In genomic region chr17:77963441-77963840, GRCh38 we compare ENCODE assay signal across 8 cellular contexts. TPM values are rescaled to one million over a fixed set of nuclear protein-coding genes. Genes with fewer than 3 reads are reported as not detected.
DNase-seq lines count a peak whose midpoint lies in the region; ATAC-seq and TF ChIP-seq lines count a peak whose summit lies in the region.

No MANE protein-coding gene starts in this region.

- H3K4me1 ChIP-seq in neuronal stem cell (ENCODE audit: control insufficient read depth in 2 of 2, insufficient read depth in 1 of 2, low read depth in 1 of 2, low read length in 2 of 2), result peaks cover 21 to 23% of the 10 kb centered on the region in 2 donors

- no peak overlapping the region for H4K91ac ChIP-seq in neuronal stem cell (ENCODE audit: low read depth, low read length, poor library complexity)

- peak overlapping the region; percentile 24; the same call in 1 of the 2 replicates for H3K4me3 ChIP-seq in Jurkat, Clone E6-1 (ENCODE audit: low read length)
- no peak overlapping the region for H3K4me3 ChIP-seq in neuronal stem cell (ENCODE audit: low read length in 2 of 2)

- H2BK5ac ChIP-seq in neuronal stem cell (ENCODE audit: low read length), result no peak overlapping the region

- no peak overlapping the region for H2AK5ac ChIP-seq in neuronal stem cell (ENCODE audit: low read depth, low read length)

- peaks cover 7% of the 10 kb centered on the region for H3K79me1 ChIP-seq in neuronal stem cell (ENCODE audit: low read depth, low read length)

- H3K27me3 ChIP-seq in neuronal stem cell (ENCODE audit: control insufficient read depth in 3 of 3, insufficient read depth in 3 of 3, low read depth in 1 of 3, low read length in 3 of 3), result no peaks in the 10 kb centered on the region

- no peak overlapping the region for H2AFZ ChIP-seq in neuronal stem cell (ENCODE audit: low read length)

- H2BK15ac ChIP-seq in neuronal stem cell (ENCODE audit: low read length), result no peak overlapping the region

- no peak overlapping the region for H3K23ac ChIP-seq in neuronal stem cell (ENCODE audit: low read depth, low read length, poor library complexity)

- DNase-seq in AG09319 (ENCODE audit: extremely low read depth, low read depth), result peak; percentile 48
- DNase-seq in Jurkat, Clone E6-1 (ENCODE audit: low read depth, low spot score), result peak; percentile 98
- DNase-seq in T-helper 2 cell, result peak in 3 of 5 experiments; percentile 30 to 58 (median 51)
- DNase-seq in effector CD4-positive, alpha-beta T cell, result peak; percentile 29
- DNase-seq in neuronal stem cell (ENCODE audit: low spot score), result peak; percentile 53

- no peak overlapping the region for H3K9ac ChIP-seq in neuronal stem cell (ENCODE audit: low read depth, low read length, poor library complexity)

- TF ChIP-seq CTCF in AG09319 (IDR thresholded peaks at IDR 0.05; ENCODE audit: low read depth, low read length), result no peak

- no CpG with 5 or more reads among the region's 2 CpGs for WGBS in neuronal stem cell (ENCODE audit: extremely low coverage in 2 of 2, insufficient read length in 2 of 2, insufficient replicate concordance in 1 of 2), 2 donors

- no peak overlapping the region for H2BK12ac ChIP-seq in neuronal stem cell (ENCODE audit: low read length)

- H3K4ac ChIP-seq in neuronal stem cell (ENCODE audit: low read length), result no peak overlapping the region

- no peak overlapping the region for H2BK120ac ChIP-seq in neuronal stem cell (ENCODE audit: low read depth, low read length)

- H3K14ac ChIP-seq in neuronal stem cell (ENCODE audit: low read length), result no peak overlapping the region

- ATAC-seq in HG02973 (IDR thresholded peaks at IDR 0.05; ENCODE audit: unreplicated experiment) (no peak), HG02610 (IDR thresholded peaks at IDR 0.05; ENCODE audit: unreplicated experiment) (no peak), HG02798 (IDR thresholded peaks at IDR 0.05; ENCODE audit: poor library complexity, unreplicated experiment) (no peak)

- no peaks in the 10 kb centered on the region for H3K9me3 ChIP-seq in neuronal stem cell (replicated peaks in 1 of 2; ENCODE audit: control insufficient read depth in 2 of 2, insufficient read depth in 1 of 2, low read depth in 1 of 2, low read length in 2 of 2)

- no peak overlapping the region for H4K8ac ChIP-seq in neuronal stem cell (ENCODE audit: low read depth, low read length)

- no peaks in the 10 kb centered on the region for H3K36me3 ChIP-seq in neuronal stem cell (replicated peaks in 1 of 2; ENCODE audit: control insufficient read depth in 2 of 2, insufficient read depth in 2 of 2, low read length in 2 of 2)

- H3K18ac ChIP-seq in neuronal stem cell (ENCODE audit: low read length), result no peak overlapping the region

- no peak overlapping the region for H3K4me2 ChIP-seq in neuronal stem cell (ENCODE audit: insufficient read depth, low read length, poor library complexity, severe bottlenecking)

- H3K27ac ChIP-seq in neuronal stem cell (replicated peaks; ENCODE audit: low read length), result peak overlapping the region; percentile 87

RNA-seq across cellular contexts. Expression of gene TNRC6C, which starts 4.9 kb away (rescaled TPM):
- 8.9 TPM for polyA plus RNA-seq in Jurkat, Clone E6-1 (2012; ENCODE audit: insufficient read depth, insufficient read length)
- polyA plus RNA-seq in neuronal stem cell (2013, experiment 1 of 2), result 12.5 TPM
- polyA plus RNA-seq in neuronal stem cell (2013, experiment 2 of 2), result 13.1 TPM

Comparison
In these comparisons a context has a peak if more than half of its experiments do, and no peak if none do; other contexts are left out.
1. DNase-seq: peak in every context shown above with its lines; median percentile 98 in Jurkat, Clone E6-1; 53 in neuronal stem cell; 51 in T-helper 2 cell; 48 in AG09319; 29 in effector CD4-positive, alpha-beta T cell.